ENCODE assay signal across 1 cellular context in the genomic region with DNA sequence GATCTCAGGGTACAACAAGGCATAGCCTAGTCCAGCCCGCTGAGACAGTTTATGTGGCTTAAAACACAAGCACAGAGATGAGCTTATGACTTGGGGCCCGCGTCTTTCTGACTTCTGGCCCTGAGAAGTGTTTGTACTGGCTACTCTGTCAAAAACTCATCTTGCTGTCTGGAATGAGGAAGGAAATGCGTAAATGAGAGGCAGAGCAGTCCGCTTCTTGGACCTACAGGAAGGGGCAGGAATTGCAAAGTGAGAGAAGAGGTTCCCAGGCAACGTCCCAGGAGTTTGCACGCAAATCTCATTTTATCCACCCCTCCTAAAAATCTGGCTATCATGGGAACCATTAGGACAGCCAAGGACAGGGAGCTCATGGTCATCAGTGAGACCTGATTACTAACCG.
TF ChIP-seq lines count a peak whose summit lies in the region.

No MANE protein-coding gene starts in this region.

TF ChIP-seq in K562, 482 proteins besides CTCF, POLR2A, EP300 and RAD21:
- TF ChIP-seq, protein P1, sequence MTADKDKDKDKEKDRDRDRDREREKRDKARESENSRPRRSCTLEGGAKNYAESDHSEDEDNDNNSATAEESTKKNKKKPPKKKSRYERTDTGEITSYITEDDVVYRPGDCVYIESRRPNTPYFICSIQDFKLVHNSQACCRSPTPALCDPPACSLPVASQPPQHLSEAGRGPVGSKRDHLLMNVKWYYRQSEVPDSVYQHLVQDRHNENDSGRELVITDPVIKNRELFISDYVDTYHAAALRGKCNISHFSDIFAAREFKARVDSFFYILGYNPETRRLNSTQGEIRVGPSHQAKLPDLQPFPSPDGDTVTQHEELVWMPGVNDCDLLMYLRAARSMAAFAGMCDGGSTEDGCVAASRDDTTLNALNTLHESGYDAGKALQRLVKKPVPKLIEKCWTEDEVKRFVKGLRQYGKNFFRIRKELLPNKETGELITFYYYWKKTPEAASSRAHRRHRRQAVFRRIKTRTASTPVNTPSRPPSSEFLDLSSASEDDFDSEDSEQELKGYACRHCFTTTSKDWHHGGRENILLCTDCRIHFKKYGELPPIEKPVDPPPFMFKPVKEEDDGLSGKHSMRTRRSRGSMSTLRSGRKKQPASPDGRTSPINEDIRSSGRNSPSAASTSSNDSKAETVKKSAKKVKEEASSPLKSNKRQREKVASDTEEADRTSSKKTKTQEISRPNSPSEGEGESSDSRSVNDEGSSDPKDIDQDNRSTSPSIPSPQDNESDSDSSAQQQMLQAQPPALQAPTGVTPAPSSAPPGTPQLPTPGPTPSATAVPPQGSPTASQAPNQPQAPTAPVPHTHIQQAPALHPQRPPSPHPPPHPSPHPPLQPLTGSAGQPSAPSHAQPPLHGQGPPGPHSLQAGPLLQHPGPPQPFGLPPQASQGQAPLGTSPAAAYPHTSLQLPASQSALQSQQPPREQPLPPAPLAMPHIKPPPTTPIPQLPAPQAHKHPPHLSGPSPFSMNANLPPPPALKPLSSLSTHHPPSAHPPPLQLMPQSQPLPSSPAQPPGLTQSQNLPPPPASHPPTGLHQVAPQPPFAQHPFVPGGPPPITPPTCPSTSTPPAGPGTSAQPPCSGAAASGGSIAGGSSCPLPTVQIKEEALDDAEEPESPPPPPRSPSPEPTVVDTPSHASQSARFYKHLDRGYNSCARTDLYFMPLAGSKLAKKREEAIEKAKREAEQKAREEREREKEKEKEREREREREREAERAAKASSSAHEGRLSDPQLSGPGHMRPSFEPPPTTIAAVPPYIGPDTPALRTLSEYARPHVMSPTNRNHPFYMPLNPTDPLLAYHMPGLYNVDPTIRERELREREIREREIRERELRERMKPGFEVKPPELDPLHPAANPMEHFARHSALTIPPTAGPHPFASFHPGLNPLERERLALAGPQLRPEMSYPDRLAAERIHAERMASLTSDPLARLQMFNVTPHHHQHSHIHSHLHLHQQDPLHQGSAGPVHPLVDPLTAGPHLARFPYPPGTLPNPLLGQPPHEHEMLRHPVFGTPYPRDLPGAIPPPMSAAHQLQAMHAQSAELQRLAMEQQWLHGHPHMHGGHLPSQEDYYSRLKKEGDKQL (CRISPR knock-in tag; IDR thresholded peaks at IDR 0.05; ENCODE audit: borderline replicate concordance) = no peak
- 0 out of 2 replicates have a peak, but pooled peaks have one; percentile 20 for TF ChIP-seq ZNF583 (CRISPR knock-in tag; IDR thresholded peaks at IDR 0.05)
- TF ChIP-seq, protein P2, sequence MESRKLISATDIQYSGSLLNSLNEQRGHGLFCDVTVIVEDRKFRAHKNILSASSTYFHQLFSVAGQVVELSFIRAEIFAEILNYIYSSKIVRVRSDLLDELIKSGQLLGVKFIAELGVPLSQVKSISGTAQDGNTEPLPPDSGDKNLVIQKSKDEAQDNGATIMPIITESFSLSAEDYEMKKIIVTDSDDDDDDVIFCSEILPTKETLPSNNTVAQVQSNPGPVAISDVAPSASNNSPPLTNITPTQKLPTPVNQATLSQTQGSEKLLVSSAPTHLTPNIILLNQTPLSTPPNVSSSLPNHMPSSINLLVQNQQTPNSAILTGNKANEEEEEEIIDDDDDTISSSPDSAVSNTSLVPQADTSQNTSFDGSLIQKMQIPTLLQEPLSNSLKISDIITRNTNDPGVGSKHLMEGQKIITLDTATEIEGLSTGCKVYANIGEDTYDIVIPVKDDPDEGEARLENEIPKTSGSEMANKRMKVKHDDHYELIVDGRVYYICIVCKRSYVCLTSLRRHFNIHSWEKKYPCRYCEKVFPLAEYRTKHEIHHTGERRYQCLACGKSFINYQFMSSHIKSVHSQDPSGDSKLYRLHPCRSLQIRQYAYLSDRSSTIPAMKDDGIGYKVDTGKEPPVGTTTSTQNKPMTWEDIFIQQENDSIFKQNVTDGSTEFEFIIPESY (CRISPR knock-in tag; IDR thresholded peaks at IDR 0.05) = peak; percentile 65; the same call in 1 of the 2 replicates
TF ChIP-seq in K562: peak in this region for 2.
